ENCODE assay signal across 15 cellular contexts in genomic region chr7:54292171-54292925, GRCh38.
"Had no signal": no experiment of that assay in that cellular context is flagged by ENCODE, and none has a peak within 500 bp of the region (broad histone marks: within the 10 kb centered on the region; RNA-seq: fewer than 3 reads in every experiment).

No MANE protein-coding gene starts in this region.

- H3K4me1 Mint-ChIP-seq: activated naive CD8-positive, alpha-beta T cell treated with anti-CD3 and anti-CD28 coated beads for 36 hours had no signal

- H3K4me3 ChIP-seq: left ventricle myocardium inferior, right atrium auricular region, skin epidermis had no signal

- H3K9me3 ChIP-seq: neutrophil had no signal

- H3K27me3 Mint-ChIP-seq: activated naive CD8-positive, alpha-beta T cell treated with anti-CD3 and anti-CD28 coated beads for 36 hours had no signal

- H3K4me3 Mint-ChIP-seq: activated naive CD8-positive, alpha-beta T cell treated with anti-CD3 and anti-CD28 coated beads for 36 hours had no signal

- H3K36me3 ChIP-seq: brain microvascular endothelial cell, left ventricle myocardium inferior, neutrophil, right atrium auricular region had no signal

- H3K27ac Mint-ChIP-seq: activated naive CD8-positive, alpha-beta T cell treated with anti-CD3 and anti-CD28 coated beads for 36 hours had no signal

- H3K36me3 Mint-ChIP-seq: activated naive CD8-positive, alpha-beta T cell treated with anti-CD3 and anti-CD28 coated beads for 36 hours had no signal

- DNase-seq: activated CD4-positive, alpha-beta T cell treated with anti-CD3 and anti-CD28 coated beads for 1 hour; activated CD4-positive, alpha-beta T cell treated with anti-CD3 and anti-CD28 coated beads, Interleukin-2, amount 50 U/mL, for 48 hours; activated gamma-delta T cell treated with Interleukin-2 at 50 U/mL for 16 hours; activated naive CD8-positive, alpha-beta T cell treated with anti-CD3 and anti-CD28 coated beads for 36 hours; activated T-cell treated with anti-CD3 and anti-CD28 coated beads, Interleukin-2, amount 50 U/mL, for 48 hours; brain microvascular endothelial cell; erythroblast; hippocampal formation; islet precursor cell; left ventricle myocardium inferior; mesenchymal stem cell; posterior cingulate gyrus had no signal

- H3K27ac ChIP-seq: brain microvascular endothelial cell, left ventricle myocardium inferior, neutrophil, right atrium auricular region, skin epidermis had no signal

- H3K4me1 ChIP-seq: left ventricle myocardium inferior, right atrium auricular region had no signal

- H3K27me3 ChIP-seq: brain microvascular endothelial cell, neutrophil, right atrium auricular region had no signal
